In genomic region chr2:96546797-96547196, GRCh38 we compare ENCODE assay signal across 17 cellular contexts. TPM values are rescaled to one million over a fixed set of nuclear protein-coding genes. Genes with fewer than 3 reads are reported as not detected.
DNase-seq lines count a peak whose midpoint lies in the region; ATAC-seq and TF ChIP-seq lines count a peak whose summit lies in the region.
"Had no signal": no experiment of that assay in that cellular context is flagged by ENCODE, and none has a peak within 500 bp of the region (broad histone marks: within the 10 kb centered on the region; RNA-seq: fewer than 3 reads in every experiment).

No MANE protein-coding gene starts in this region.

- no peak for DNase-seq in activated naive CD4-positive, alpha-beta T cell treated with anti-CD3 and anti-CD28 coated beads for 36 hours
- DNase-seq in activated naive CD4-positive, alpha-beta T cell treated with anti-CD3 and anti-CD28 coated beads, Interleukin-2, amount 50 U/mL, for 16 hours: no peak
- DNase-seq in activated naive CD4-positive, alpha-beta T cell treated with anti-CD3 and anti-CD28 coated beads, Interleukin-2, amount 50 U/mL, for 72 hours (ENCODE audit: low spot score in 2 of 2): peak in 1 of 2 donors; percentile 64
- no peak for DNase-seq in stimulated activated effector memory CD8-positive, alpha-beta T cell treated with anti-CD3 and anti-CD28 coated beads, Interleukin-12 subunit alpha, Interleukin-12 subunit beta, amount 100 ng/mL, for 72 hours (ENCODE audit: low spot score in 2 of 2)
- DNase-seq in endodermal cell (no peak), COLO668 (lab: John Stamatoyannopoulos, UW; ENCODE audit: unreplicated experiment) (no peak), DMS153 treated with DMSO at 0.1 percent for 48 hours (lab: John Stamatoyannopoulos, UW; ENCODE audit: unreplicated experiment) (no peak)
- DNase-seq: GF-D8, left ventricle myocardium superior, NCI-H187, NCI-H446, right lobe of liver, SHP77, T-helper 9 cell had no signal

- H3K4me1 ChIP-seq in KMS-11 (ENCODE audit: low read depth, poor library complexity, severe bottlenecking): peaks cover 66% of the 10 kb centered on the region
- H3K4me1 ChIP-seq in endodermal cell (ENCODE audit: control insufficient read depth, insufficient read depth, low read length): no peaks in the 10 kb centered on the region

- H3K27me3 ChIP-seq in KMS-11 (ENCODE audit: insufficient read depth, low read depth): no peaks in the 10 kb centered on the region
- no peaks in the 10 kb centered on the region for H3K27me3 ChIP-seq in endodermal cell (ENCODE audit: control insufficient read depth, insufficient read depth, low read length, poor library complexity, severe bottlenecking)
- H3K27me3 ChIP-seq: right lobe of liver had no signal

- peak overlapping the region; percentile 88 for H3K27ac Mint-ChIP-seq in activated naive CD4-positive, alpha-beta T cell treated with anti-CD3 and anti-CD28 coated beads for 36 hours
- H3K27ac Mint-ChIP-seq in activated naive CD4-positive, alpha-beta T cell treated with anti-CD3 and anti-CD28 coated beads, Interleukin-2, amount 50 U/mL, for 72 hours: peak overlapping the region; percentile 66 to 90
- H3K27ac Mint-ChIP-seq in stimulated activated effector memory CD8-positive, alpha-beta T cell treated with anti-CD3 and anti-CD28 coated beads, Interleukin-12 subunit alpha, Interleukin-12 subunit beta, amount 100 ng/mL, for 72 hours: peak overlapping the region; percentile 91
- H3K27ac Mint-ChIP-seq in endodermal cell: no peak overlapping the region

- H3K4me2 ChIP-seq in KMS-11: peak overlapping the region; percentile 46; the same call in 1 of the 2 replicates

- H3K9ac ChIP-seq in KMS-11 (no peak overlapping the region), endodermal cell (ENCODE audit: extremely low read depth, low read length, poor library complexity, severe bottlenecking) (no peak overlapping the region)

- intact Hi-C loops in activated naive CD4-positive, alpha-beta T cell treated with anti-CD3 and anti-CD28 coated beads for 36 hours (cut with micrococcal nuclease): loop anchor here (1.0 kb wide), 1 partner anchor 8 kb away; no protein-coding TSS in a partner anchor

- H3K9me3 ChIP-seq in endodermal cell (ENCODE audit: control insufficient read depth, low read length): peaks cover 7% of the 10 kb centered on the region
- H3K9me3 ChIP-seq: right lobe of liver had no signal

- ATAC-seq in activated naive CD4-positive, alpha-beta T cell treated with anti-CD3 and anti-CD28 coated beads, Interleukin-2, amount 50 U/mL, for 72 hours: peak in 1 of 2 donors; percentile 50
- ATAC-seq in stimulated activated effector memory CD8-positive, alpha-beta T cell treated with anti-CD3 and anti-CD28 coated beads, Interleukin-12 subunit alpha, Interleukin-12 subunit beta, amount 100 ng/mL, for 72 hours: no peak
- ATAC-seq: left ventricle myocardium superior, right lobe of liver had no signal

- WGBS in endodermal cell (ENCODE audit: insufficient coverage in 1 of 2, insufficient read length in 1 of 2), 2 experiments: 93 to 100% methylated on average over 1 to 8 of the region's 8 CpGs

- CTCF ChIA-PET in activated naive CD4-positive, alpha-beta T cell treated with anti-CD3 and anti-CD28 coated beads for 36 hours (lab: Charles Lee): interaction anchor here (0.9 to 1.9 kb wide), 4 partner anchors 10 to 29 kb away, joined by 3 to 5 read pairs (median 4); partner anchors contain the start of gene ARID5A

- no peaks in the 10 kb centered on the region for H3K27me3 Mint-ChIP-seq in activated naive CD4-positive, alpha-beta T cell treated with anti-CD3 and anti-CD28 coated beads for 36 hours (ENCODE audit: low read depth)
- H3K27me3 Mint-ChIP-seq in endodermal cell (ENCODE audit: insufficient read depth): no peaks in the 10 kb centered on the region

- peaks cover 54% of the 10 kb centered on the region for H4K20me1 ChIP-seq in KMS-11 (ENCODE audit: insufficient read depth)

- peaks cover 63% of the 10 kb centered on the region for H3K36me3 Mint-ChIP-seq in activated naive CD4-positive, alpha-beta T cell treated with anti-CD3 and anti-CD28 coated beads for 36 hours (ENCODE audit: low read depth)
- H3K36me3 Mint-ChIP-seq in activated naive CD4-positive, alpha-beta T cell treated with anti-CD3 and anti-CD28 coated beads, Interleukin-2, amount 50 U/mL, for 72 hours: peaks cover 4 to 54% of the 10 kb centered on the region in 2 donors
- H3K36me3 Mint-ChIP-seq in stimulated activated effector memory CD8-positive, alpha-beta T cell treated with anti-CD3 and anti-CD28 coated beads, Interleukin-12 subunit alpha, Interleukin-12 subunit beta, amount 100 ng/mL, for 72 hours: peaks cover 100% of the 10 kb centered on the region
- H3K36me3 Mint-ChIP-seq in endodermal cell (ENCODE audit: low read depth): peaks cover 1% of the 10 kb centered on the region

- no peak overlapping the region for H3K4me3 Mint-ChIP-seq in activated naive CD4-positive, alpha-beta T cell treated with anti-CD3 and anti-CD28 coated beads for 36 hours
- H3K4me3 Mint-ChIP-seq in stimulated activated effector memory CD8-positive, alpha-beta T cell treated with anti-CD3 and anti-CD28 coated beads, Interleukin-12 subunit alpha, Interleukin-12 subunit beta, amount 100 ng/mL, for 72 hours: peak overlapping the region; percentile 55
- H3K4me3 Mint-ChIP-seq in endodermal cell: no peak overlapping the region

- H3K79me2 ChIP-seq in KMS-11 (ENCODE audit: insufficient read depth, low read depth): peaks cover 69% of the 10 kb centered on the region

- H3K4me1 Mint-ChIP-seq in activated naive CD4-positive, alpha-beta T cell treated with anti-CD3 and anti-CD28 coated beads for 36 hours (ENCODE audit: low read depth): peaks cover 59% of the 10 kb centered on the region
- H3K4me1 Mint-ChIP-seq in stimulated activated effector memory CD8-positive, alpha-beta T cell treated with anti-CD3 and anti-CD28 coated beads, Interleukin-12 subunit alpha, Interleukin-12 subunit beta, amount 100 ng/mL, for 72 hours: peaks cover 61% of the 10 kb centered on the region
- no peaks in the 10 kb centered on the region for H3K4me1 Mint-ChIP-seq in endodermal cell

- no peak overlapping the region for H3K4me3 ChIP-seq in KMS-11 (IDR thresholded peaks at IDR 0.05; ENCODE audit: insufficient read depth, low read depth, low read length)
- H3K4me3 ChIP-seq in endodermal cell (ENCODE audit: low read length): no peak overlapping the region
- H3K4me3 ChIP-seq: right lobe of liver had no signal

- TF ChIP-seq CTCF in KMS-11 (conservative IDR thresholded peaks at IDR 0.05; ENCODE audit: low read depth, low read length) (no peak), endodermal cell (conservative IDR thresholded peaks at IDR 0.05) (no peak)

- peak overlapping the region; percentile 49 for H3K27ac ChIP-seq in KMS-11
- H3K27ac ChIP-seq in endodermal cell (ENCODE audit: low read depth, low read length): no peak overlapping the region
- H3K27ac ChIP-seq: right lobe of liver had no signal

- no peak overlapping the region for H2AFZ ChIP-seq in KMS-11 (ENCODE audit: low read depth)

- no peaks in the 10 kb centered on the region for H3K9me3 Mint-ChIP-seq in activated naive CD4-positive, alpha-beta T cell treated with anti-CD3 and anti-CD28 coated beads for 36 hours
- H3K9me3 Mint-ChIP-seq in activated naive CD4-positive, alpha-beta T cell treated with anti-CD3 and anti-CD28 coated beads, Interleukin-2, amount 50 U/mL, for 72 hours: no peaks in the 10 kb centered on the region
- no peaks in the 10 kb centered on the region for H3K9me3 Mint-ChIP-seq in stimulated activated effector memory CD8-positive, alpha-beta T cell treated with anti-CD3 and anti-CD28 coated beads, Interleukin-12 subunit alpha, Interleukin-12 subunit beta, amount 100 ng/mL, for 72 hours
- H3K9me3 Mint-ChIP-seq in endodermal cell: peaks cover 2% of the 10 kb centered on the region

- H3K36me3 ChIP-seq in KMS-11 (ENCODE audit: insufficient read depth) (peaks cover 32% of the 10 kb centered on the region; the same call in 1 of the 2 replicates), endodermal cell (ENCODE audit: control insufficient read depth, insufficient read depth, low read length) (no peaks in the 10 kb centered on the region)

RNA-seq across cellular contexts. Expression of gene ARID5A, which starts 10.2 kb away (rescaled TPM):
- total RNA-seq in activated naive CD4-positive, alpha-beta T cell treated with anti-CD3 and anti-CD28 coated beads for 36 hours: 100 to 1,000 TPM; 349 to 351 TPM
- total RNA-seq in activated naive CD4-positive, alpha-beta T cell treated with anti-CD3 and anti-CD28 coated beads, Interleukin-2, amount 50 U/mL, for 72 hours: 100 to 1,000 TPM in 1 of 2 donors, 10 to 100 TPM in 1; 51.5 to 348 TPM
- total RNA-seq in endodermal cell: 1 to 10 TPM; 1.8 to 3.5 TPM
- 6.4 TPM for polyA plus RNA-seq in endodermal cell (2013, experiment 1 of 2)
- polyA plus RNA-seq in endodermal cell (2013, experiment 2 of 2): 6.9 TPM

RNA-seq across cellular contexts. Expression of gene NEURL3, which starts 41.6 kb away (rescaled TPM):
- total RNA-seq in activated naive CD4-positive, alpha-beta T cell treated with anti-CD3 and anti-CD28 coated beads for 36 hours: under 1 TPM; 0.48 to 0.57 TPM
- 1 to 10 TPM in 1 of 2 donors, under 1 TPM in 1; 0.14 to 2.2 TPM for total RNA-seq in activated naive CD4-positive, alpha-beta T cell treated with anti-CD3 and anti-CD28 coated beads, Interleukin-2, amount 50 U/mL, for 72 hours
- not detected for total RNA-seq in endodermal cell
- polyA plus RNA-seq in endodermal cell (2013, experiment 1 of 2): not detected
- polyA plus RNA-seq in endodermal cell (2013, experiment 2 of 2): not detected
- total RNA-seq: bronchial epithelial cell, left ventricle myocardium superior, MCF 10A had no signal

Comparison
In these comparisons a context has a peak if more than half of its experiments do, and no peak if none do; other contexts are left out.
1. RNA of gene ARID5A, which starts 10.2 kb away (total RNA-seq): 349 to 351 TPM in activated naive CD4-positive, alpha-beta T cell treated with anti-CD3 and anti-CD28 coated beads for 36 hours and 51.5 to 348 TPM in activated naive CD4-positive, alpha-beta T cell treated with anti-CD3 and anti-CD28 coated beads, Interleukin-2, amount 50 U/mL, for 72 hours; 1.8 to 3.5 TPM in endodermal cell; every median in the first group is over 10 times any median in the second.